ENCODE assay signal across 18 cellular contexts in the genomic region with DNA sequence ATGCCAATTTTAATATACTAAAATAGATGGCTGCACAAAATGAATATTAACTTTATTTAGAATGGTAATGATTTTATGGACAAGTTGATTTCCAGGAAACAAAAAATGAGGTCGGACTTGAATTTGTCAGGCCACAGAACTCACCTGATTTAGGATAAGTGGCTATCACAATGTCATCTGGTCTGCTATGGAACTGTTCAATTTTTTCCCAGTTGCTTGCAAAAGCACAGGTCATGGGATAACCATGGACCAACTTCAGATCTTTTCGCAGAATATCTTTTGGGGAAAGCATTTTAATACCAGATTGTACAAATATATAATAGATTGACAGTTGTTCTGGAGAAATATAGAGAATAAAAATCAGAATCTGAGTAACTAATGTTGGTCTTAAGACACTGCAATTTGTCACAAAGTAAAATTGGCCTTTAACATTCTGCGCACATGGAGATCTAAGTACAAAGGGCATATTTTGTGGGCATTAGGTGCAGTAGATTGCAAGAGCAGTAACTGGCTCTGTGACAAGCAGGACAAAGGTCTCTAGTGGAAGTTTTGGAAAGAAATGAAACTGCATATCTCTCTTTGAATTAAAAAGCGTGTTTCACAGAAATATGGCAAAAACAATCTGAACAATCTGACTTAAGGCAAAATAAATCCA. TPM values are rescaled to one million over a fixed set of nuclear protein-coding genes. Genes with fewer than 3 reads are reported as not detected.
"Had no signal": no experiment of that assay in that cellular context is flagged by ENCODE, and none has a peak within 500 bp of the region (broad histone marks: within the 10 kb centered on the region; RNA-seq: fewer than 3 reads in every experiment).

No MANE protein-coding gene starts in this region.

- H3K27me3 Mint-ChIP-seq: central memory CD8-positive, alpha-beta T cell; effector memory CD8-positive, alpha-beta T cell; T-cell had no signal

- H3K4me3 ChIP-seq: lower lobe of right lung, SK-N-MC, smooth muscle cell, thyroid gland had no signal

- DNase-seq: activated CD4-positive, alpha-beta T cell treated with anti-CD3 and anti-CD28 coated beads for 4 hours; activated CD8-positive, alpha-beta memory T cell treated with anti-CD3 and anti-CD28 coated beads, Interleukin-2, amount 50 U/mL, for 48 hours; activated CD8-positive, alpha-beta T cell treated with anti-CD3 and anti-CD28 coated beads, Interleukin-2, amount 10 ng/mL, durations not matched to agents 7 days and 5 days; activated naive CD4-positive, alpha-beta T cell treated with anti-CD3 and anti-CD28 coated beads, Interleukin-2, amount 50 U/mL, for 16 hours; amniotic stem cell; effector memory CD8-positive, alpha-beta T cell; hippocampal formation; kidney glomerular epithelial cell; lower lobe of right lung; midbrain; T-cell; thyroid gland; WERI-Rb-1 had no signal

- H3K36me3 ChIP-seq: lower lobe of right lung, thyroid gland, WERI-Rb-1 had no signal

- H3K4me3 Mint-ChIP-seq: activated CD8-positive, alpha-beta T cell treated with anti-CD3 and anti-CD28 coated beads, Interleukin-2, amount 10 ng/mL, durations not matched to agents 7 days and 5 days; brain; central memory CD8-positive, alpha-beta T cell; effector memory CD8-positive, alpha-beta T cell had no signal

- H3K4me1 Mint-ChIP-seq: central memory CD8-positive, alpha-beta T cell had no signal

- H3K9me3 ChIP-seq: lower lobe of right lung, thyroid gland had no signal

- H3K27ac Mint-ChIP-seq: activated CD8-positive, alpha-beta T cell treated with anti-CD3 and anti-CD28 coated beads, Interleukin-2, amount 10 ng/mL, durations not matched to agents 7 days and 5 days; brain; effector memory CD8-positive, alpha-beta T cell had no signal

- H3K9me3 Mint-ChIP-seq: brain had no signal

- H3K27me3 ChIP-seq: thyroid gland had no signal

- H3K36me3 Mint-ChIP-seq: brain had no signal

- H3K4me1 ChIP-seq: lower lobe of right lung, thyroid gland had no signal

- H3K27ac ChIP-seq: lower lobe of right lung, SK-N-MC, thyroid gland, WERI-Rb-1 had no signal

RNA-seq across cellular contexts. Expression of a gene that starts 5.4 kb away (rescaled TPM):
- total RNA-seq: epithelial cell of proximal tubule, smooth muscle cell had no signal
